In genomic region chr12:4871514-4871913, GRCh38 we compare ENCODE assay signal across 28 cellular contexts. TPM values are rescaled to one million over a fixed set of nuclear protein-coding genes. Genes with fewer than 3 reads are reported as not detected.
"Had no signal": no experiment of that assay in that cellular context is flagged by ENCODE, and none has a peak within 500 bp of the region (broad histone marks: within the 10 kb centered on the region; RNA-seq: fewer than 3 reads in every experiment).

No MANE protein-coding gene starts in this region.

- H3K4me1 ChIP-seq: colonic mucosa, esophagus squamous epithelium, foreskin keratinocyte, gastrocnemius medialis, heart left ventricle, heart right ventricle had no signal

- H3K36me3 ChIP-seq: colonic mucosa, esophagus squamous epithelium, gastrocnemius medialis, gastroesophageal sphincter, heart left ventricle, heart right ventricle had no signal

- H3K27ac ChIP-seq: colonic mucosa, coronary artery, dorsolateral prefrontal cortex, epithelial cell of prostate, esophagus squamous epithelium, foreskin keratinocyte, gastrocnemius medialis, gastroesophageal sphincter, heart left ventricle, heart right ventricle had no signal

- H3K9me3 ChIP-seq: colonic mucosa, esophagus squamous epithelium, gastrocnemius medialis, gastroesophageal sphincter, heart left ventricle, heart right ventricle had no signal

- H3K27me3 ChIP-seq: colonic mucosa, foreskin keratinocyte had no signal

- H3K4me3 ChIP-seq: colonic mucosa, coronary artery, dorsolateral prefrontal cortex, esophagus squamous epithelium, gastrocnemius medialis, gastroesophageal sphincter, heart left ventricle, heart right ventricle had no signal

- DNase-seq: colonic mucosa; cortex of kidney; dermis blood vessel endothelial cell; dorsolateral prefrontal cortex; effector CD4-positive, alpha-beta T cell; effector CD8-positive, alpha-beta T cell; effector memory CD4-positive, alpha-beta T cell; effector memory CD8-positive, alpha-beta T cell; endodermal cell; erythroblast; esophagus squamous epithelium; foreskin fibroblast; foreskin keratinocyte; foreskin melanocyte; gastrocnemius medialis; glutamatergic neuron; heart left ventricle; heart right ventricle had no signal

RNA-seq across cellular contexts. Expression of gene KCNA1, which starts 38.2 kb away (rescaled TPM):
- total RNA-seq: endodermal cell, endothelial cell of umbilical vein, epithelial cell of proximal tubule, esophagus mucosa, esophagus squamous epithelium, fibroblast of lung, fibroblast of villous mesenchyme, foreskin keratinocyte, gastrocnemius medialis, glomerular endothelial cell had no signal
- polyA plus RNA-seq: endothelial cell of umbilical vein, esophagus, fibroblast of lung, foreskin keratinocyte, heart left ventricle, heart right ventricle had no signal
